Comparison of ENCODE assay signal across 16 cellular contexts in genomic region chr1:199218065-199218464, GRCh38.
DNase-seq lines count a peak whose midpoint lies in the region; ATAC-seq and TF ChIP-seq lines count a peak whose summit lies in the region.
"Had no signal": no experiment of that assay in that cellular context is flagged by ENCODE, and none has a peak within 500 bp of the region (broad histone marks: within the 10 kb centered on the region; RNA-seq: fewer than 3 reads in every experiment).

No MANE protein-coding gene starts in this region.

- ATAC-seq in CD4-positive, alpha-beta T cell (ENCODE audit: poor library complexity): peak; percentile 66
- peak; percentile 90 for ATAC-seq in T-helper 17 cell
- ATAC-seq in HG02885 (IDR thresholded peaks at IDR 0.05; ENCODE audit: poor library complexity, unreplicated experiment): no peak
- ATAC-seq in gastrocnemius medialis: no peak
- no peak for ATAC-seq in Right ventricle myocardium superior (ENCODE audit: poor library complexity)
- ATAC-seq: HepG2, right cardiac atrium had no signal

- H3K4me3 Mint-ChIP-seq in CD4-positive, alpha-beta T cell: no peak overlapping the region
- no peak overlapping the region for H3K4me3 Mint-ChIP-seq in T-helper 17 cell
- H3K4me3 Mint-ChIP-seq: activated naive CD8-positive, alpha-beta T cell treated with anti-CD3 and anti-CD28 coated beads, Interleukin-2, amount 10 ng/mL, durations not matched to agents 7 days and 5 days had no signal

- H3K9me3 Mint-ChIP-seq in CD4-positive, alpha-beta T cell: no peaks in the 10 kb centered on the region

- POLR2A ChIA-PET in CD4-positive, alpha-beta T cell (lab: Charles Lee): no interaction called here

- TF ChIP-seq POLR2A in gastrocnemius medialis (IDR thresholded peaks at IDR 0.05): no peak

- H3K36me3 Mint-ChIP-seq in CD4-positive, alpha-beta T cell (ENCODE audit: low read depth): no peaks in the 10 kb centered on the region
- peaks cover 2% of the 10 kb centered on the region for H3K36me3 Mint-ChIP-seq in T-helper 17 cell (ENCODE audit: low read depth)

- CTCF ChIA-PET in CD4-positive, alpha-beta T cell (lab: Charles Lee): no interaction called here

- no peaks in the 10 kb centered on the region for H3K9me3 ChIP-seq in CD4-positive, alpha-beta T cell (ENCODE audit: control insufficient read depth, low read length)
- H3K9me3 ChIP-seq in KOPT-K1 (ENCODE audit: insufficient read depth, low read length, poor library complexity, severe bottlenecking) (peaks cover 22% of the 10 kb centered on the region), T-helper 17 cell (ENCODE audit: control insufficient read depth, low read length, poor library complexity, severe bottlenecking) (no peaks in the 10 kb centered on the region), gastrocnemius medialis (no peaks in the 10 kb centered on the region)
- H3K9me3 ChIP-seq: neutrophil, Peyer's patch had no signal

- no peaks in the 10 kb centered on the region for H3K27me3 ChIP-seq in CD4-positive, alpha-beta T cell (ENCODE audit: control insufficient read depth, insufficient read depth, low read length)
- no peaks in the 10 kb centered on the region for H3K27me3 ChIP-seq in gastrocnemius medialis
- H3K27me3 ChIP-seq: cardiac muscle cell, neutrophil, Peyer's patch had no signal

- intact Hi-C loops in CD4-positive, alpha-beta T cell (cut with DNase I, micrococcal nuclease): no loop called here
- intact Hi-C loops in gastrocnemius medialis (cut with DNase I; ENCODE audit: low total_unique reads) (no loop called here), Right ventricle myocardium superior (cut with DNase I) (no loop called here)

- no peak overlapping the region for H3K27ac Mint-ChIP-seq in CD4-positive, alpha-beta T cell
- no peak overlapping the region for H3K27ac Mint-ChIP-seq in T-helper 17 cell
- H3K27ac Mint-ChIP-seq: activated naive CD8-positive, alpha-beta T cell treated with anti-CD3 and anti-CD28 coated beads, Interleukin-2, amount 10 ng/mL, durations not matched to agents 7 days and 5 days had no signal

- in situ Hi-C loops in gastrocnemius medialis (cut with MboI; ENCODE audit: low sequenced_read_pairs in 4 of 4): no loop called here

- DNase-seq in CD4-positive, alpha-beta T cell: no peak
- DNase-seq in T-helper 17 cell (no peak), myocyte (ENCODE audit: low read depth) (peak; percentile 49), gastrocnemius medialis (no peak), NCI-H187 treated with DMSO at 0.1 percent for 48 hours (lab: John Stamatoyannopoulos, UW) (no peak), Right ventricle myocardium superior (no peak)
- DNase-seq: activated naive CD8-positive, alpha-beta T cell treated with anti-CD3 and anti-CD28 coated beads, Interleukin-2, amount 10 ng/mL, durations not matched to agents 7 days and 5 days; foreskin fibroblast; NCI-H510A; Peyer's patch had no signal

- no peak overlapping the region for H3K4me3 ChIP-seq in gastrocnemius medialis
- H3K4me3 ChIP-seq: cardiac muscle cell, Peyer's patch had no signal

- H3K4me1 Mint-ChIP-seq in CD4-positive, alpha-beta T cell (ENCODE audit: low read depth): peaks cover 4% of the 10 kb centered on the region
- H3K4me1 Mint-ChIP-seq in T-helper 17 cell: peaks cover 3% of the 10 kb centered on the region
- H3K4me1 Mint-ChIP-seq: activated naive CD8-positive, alpha-beta T cell treated with anti-CD3 and anti-CD28 coated beads, Interleukin-2, amount 10 ng/mL, durations not matched to agents 7 days and 5 days had no signal

- H3K27ac ChIP-seq in CD4-positive, alpha-beta T cell (ENCODE audit: low read depth, low read length): no peak overlapping the region
- peak overlapping the region; percentile 98 for H3K27ac ChIP-seq in KOPT-K1 (ENCODE audit: low read depth, low read length, poor library complexity, severe bottlenecking)
- H3K27ac ChIP-seq in gastrocnemius medialis: no peak overlapping the region
- H3K27ac ChIP-seq: cardiac muscle cell, neutrophil, Peyer's patch had no signal

- TF ChIP-seq CTCF in CD4-positive, alpha-beta T cell (IDR thresholded peaks at IDR 0.05): no peak
- TF ChIP-seq CTCF in gastrocnemius medialis (IDR thresholded peaks at IDR 0.05 in 4 of 5, conservative IDR thresholded peaks at IDR 0.05 in 1 of 5): no peak

- H3K4me1 ChIP-seq in gastrocnemius medialis: no peaks in the 10 kb centered on the region
- H3K4me1 ChIP-seq: Peyer's patch had no signal

- H3K27me3 Mint-ChIP-seq in CD4-positive, alpha-beta T cell: no peaks in the 10 kb centered on the region
- no peaks in the 10 kb centered on the region for H3K27me3 Mint-ChIP-seq in T-helper 17 cell
- H3K27me3 Mint-ChIP-seq: activated naive CD8-positive, alpha-beta T cell treated with anti-CD3 and anti-CD28 coated beads, Interleukin-2, amount 10 ng/mL, durations not matched to agents 7 days and 5 days had no signal

- H3K36me3 ChIP-seq in KOPT-K1 (ENCODE audit: insufficient read depth, low read length) (no peaks in the 10 kb centered on the region), gastrocnemius medialis (no peaks in the 10 kb centered on the region)
- H3K36me3 ChIP-seq: cardiac muscle cell, neutrophil, Peyer's patch had no signal

Comparison
In these comparisons a context has a peak if more than half of its experiments do, and no peak if none do; other contexts are left out.
1. ATAC-seq: peak in CD4-positive, alpha-beta T cell (single experiment) and T-helper 17 cell (single experiment); none in HG02885 (single experiment), gastrocnemius medialis (0 of 2) and Right ventricle myocardium superior (single experiment).